ENCODE assay signal across 35 cellular contexts in genomic region chr5:142276517-142276916, GRCh38.
"Had no signal": no experiment of that assay in that cellular context is flagged by ENCODE, and none has a peak within 500 bp of the region (broad histone marks: within the 10 kb centered on the region; RNA-seq: fewer than 3 reads in every experiment).

No MANE protein-coding gene starts in this region.

- DNase-seq: activated CD4-positive, alpha-beta memory T cell treated with anti-CD3 and anti-CD28 coated beads, Interleukin-2, amount 10 ng/mL, durations not matched to agents 7 days and 5 days; activated CD4-positive, alpha-beta T cell treated with anti-CD3 and anti-CD28 coated beads for 1 hour; activated CD4-positive, alpha-beta T cell treated with anti-CD3 and anti-CD28 coated beads for 36 hours; activated CD4-positive, alpha-beta T cell treated with anti-CD3 and anti-CD28 coated beads for 48 hours; activated CD4-positive, alpha-beta T cell treated with anti-CD3 and anti-CD28 coated beads, Interleukin-2, amount 10 ng/mL, durations not matched to agents 7 days and 5 days; activated CD4-positive, alpha-beta T cell treated with anti-CD3 and anti-CD28 coated beads, Interleukin-2, amount 50 U/mL, for 48 hours; activated CD4-positive, CD25-positive, alpha-beta regulatory T cell; activated CD8-positive, alpha-beta memory T cell treated with anti-CD3 and anti-CD28 coated beads for 24 hours; activated CD8-positive, alpha-beta memory T cell treated with anti-CD3 and anti-CD28 coated beads, Interleukin-2, amount 10 ng/mL, durations not matched to agents 7 days and 5 days; activated CD8-positive, alpha-beta memory T cell treated with anti-CD3 and anti-CD28 coated beads, Interleukin-2, amount 50 U/mL, for 48 hours; activated CD8-positive, alpha-beta T cell treated with anti-CD3 and anti-CD28 coated beads, Interleukin-2, amount 10 ng/mL, durations not matched to agents 7 days and 5 days; activated effector memory CD4-positive, alpha-beta T cell treated with Interleukin-2 at 50 U/mL for 16 hours; activated gamma-delta T cell; activated naive CD4-positive, alpha-beta T cell treated with anti-CD3 and anti-CD28 coated beads, Interleukin-2, amount 10 ng/mL, durations not matched to agents 7 days and 5 days; activated naive CD4-positive, alpha-beta T cell treated with Interleukin-2 at 50 U/mL for 16 hours; activated naive CD8-positive, alpha-beta T cell treated with anti-CD3 and anti-CD28 coated beads, Interleukin-2, amount 10 ng/mL, durations not matched to agents 7 days and 5 days; activated naive CD8-positive, alpha-beta T cell treated with anti-CD3 and anti-CD28 coated beads, Interleukin-2, amount 50 U/mL, for 24 hours; activated T-cell treated with anti-CD3 and anti-CD28 coated beads, Interleukin-2, amount 50 U/mL, for 24 hours; activated T-cell treated with anti-CD3 and anti-CD28 coated beads, Interleukin-2, amount 50 U/mL, for 48 hours; amygdala; anterior cingulate cortex; central memory CD4-positive, alpha-beta T cell; T-helper 1 cell; T-helper 2 cell; T-helper 9 cell had no signal

- H3K9me3 Mint-ChIP-seq: activated CD4-positive, alpha-beta memory T cell treated with anti-CD3 and anti-CD28 coated beads, Interleukin-2, amount 10 ng/mL, durations not matched to agents 7 days and 5 days; activated CD4-positive, alpha-beta T cell treated with anti-CD3 and anti-CD28 coated beads, Interleukin-2, amount 10 ng/mL, durations not matched to agents 7 days and 5 days; activated naive CD4-positive, alpha-beta T cell treated with anti-CD3 and anti-CD28 coated beads, Interleukin-2, amount 10 ng/mL, durations not matched to agents 7 days and 5 days; activated naive CD4-positive, alpha-beta T cell treated with anti-CD3 and anti-CD28 coated beads, Interleukin-2, amount 50 U/mL, for 24 hours; activated naive CD8-positive, alpha-beta T cell treated with anti-CD3 and anti-CD28 coated beads, Interleukin-2, amount 10 ng/mL, durations not matched to agents 7 days and 5 days; activated naive CD8-positive, alpha-beta T cell treated with anti-CD3 and anti-CD28 coated beads, Interleukin-2, amount 50 U/mL, for 24 hours; activated T-cell treated with anti-CD3 and anti-CD28 coated beads, Interleukin-2, amount 50 U/mL, for 24 hours; activated T-helper 2 cell treated with anti-CD3 and anti-CD28 coated beads, Interferon-gamma antibody, Interleukin-2, Interleukin-4, amounts not matched to agents 10 μg/mL and 5 μg/mL and 100 μg/mL, durations not matched to agents 14 hours and 24 hours and 36 hours; brain; T-helper 1 cell treated with Interleukin-12 subunit alpha and Interleukin-12 subunit beta and Interleukin-4 antibody, amounts not matched to agents 30 μg/mL and 1 μg/mL, for 36 hours; T-helper 2 cell treated with Interferon-gamma antibody and Interleukin-4, amounts not matched to agents 5 μg/mL and 100 μg/mL, for 36 hours had no signal

- H3K27ac Mint-ChIP-seq: activated CD4-positive, alpha-beta memory T cell treated with anti-CD3 and anti-CD28 coated beads, Interleukin-2, amount 10 ng/mL, durations not matched to agents 7 days and 5 days; activated CD4-positive, alpha-beta T cell treated with anti-CD3 and anti-CD28 coated beads for 36 hours; activated CD4-positive, alpha-beta T cell treated with anti-CD3 and anti-CD28 coated beads, Interleukin-2, amount 10 ng/mL, durations not matched to agents 7 days and 5 days; activated CD8-positive, alpha-beta memory T cell treated with anti-CD3 and anti-CD28 coated beads, Interleukin-2, amount 10 ng/mL, durations not matched to agents 7 days and 5 days; activated CD8-positive, alpha-beta T cell treated with anti-CD3 and anti-CD28 coated beads, Interleukin-2, amount 10 ng/mL, durations not matched to agents 7 days and 5 days; activated naive CD4-positive, alpha-beta T cell treated with anti-CD3 and anti-CD28 coated beads, Interleukin-2, amount 10 ng/mL, durations not matched to agents 7 days and 5 days; activated naive CD4-positive, alpha-beta T cell treated with anti-CD3 and anti-CD28 coated beads, Interleukin-2, amount 50 U/mL, for 24 hours; activated naive CD8-positive, alpha-beta T cell; activated naive CD8-positive, alpha-beta T cell treated with anti-CD3 and anti-CD28 coated beads, Interleukin-2, amount 10 ng/mL, durations not matched to agents 7 days and 5 days; activated naive CD8-positive, alpha-beta T cell treated with anti-CD3 and anti-CD28 coated beads, Interleukin-2, amount 50 U/mL, for 24 hours; activated T-cell treated with anti-CD3 and anti-CD28 coated beads, Interleukin-2, amount 50 U/mL, for 24 hours; activated T-helper 2 cell treated with anti-CD3 and anti-CD28 coated beads, Interferon-gamma antibody, Interleukin-2, Interleukin-4, amounts not matched to agents 10 μg/mL and 5 μg/mL and 100 μg/mL, durations not matched to agents 14 hours and 24 hours and 36 hours; brain; T-helper 1 cell treated with Interleukin-12 subunit alpha and Interleukin-12 subunit beta and Interleukin-4 antibody, amounts not matched to agents 30 μg/mL and 1 μg/mL, for 36 hours; T-helper 2 cell treated with Interferon-gamma antibody and Interleukin-4, amounts not matched to agents 5 μg/mL and 100 μg/mL, for 36 hours had no signal

- ATAC-seq: activated CD4-positive, alpha-beta T cell treated with anti-CD3 and anti-CD28 coated beads for 36 hours; activated CD4-positive, CD25-positive, alpha-beta regulatory T cell treated with anti-CD3 and anti-CD28 coated beads, Interleukin-2, amount 50 U/mL, for 24 hours; activated CD8-positive, alpha-beta memory T cell treated with anti-CD3 and anti-CD28 coated beads, Interleukin-2, amount 10 ng/mL, durations not matched to agents 7 days and 5 days; activated CD8-positive, alpha-beta T cell treated with anti-CD3 and anti-CD28 coated beads, Interleukin-2, amount 10 ng/mL, durations not matched to agents 7 days and 5 days; activated naive CD8-positive, alpha-beta T cell treated with anti-CD3 and anti-CD28 coated beads, Interleukin-2, amount 50 U/mL, for 24 hours had no signal

- H3K27me3 ChIP-seq: ascending aorta, cardiac muscle cell had no signal

- H3K9me3 ChIP-seq: ascending aorta had no signal

- H3K27me3 Mint-ChIP-seq: activated CD4-positive, alpha-beta memory T cell treated with anti-CD3 and anti-CD28 coated beads, Interleukin-2, amount 10 ng/mL, durations not matched to agents 7 days and 5 days; activated CD4-positive, alpha-beta T cell treated with anti-CD3 and anti-CD28 coated beads for 36 hours; activated CD8-positive, alpha-beta memory T cell treated with anti-CD3 and anti-CD28 coated beads, Interleukin-2, amount 10 ng/mL, durations not matched to agents 7 days and 5 days; activated naive CD4-positive, alpha-beta T cell treated with anti-CD3 and anti-CD28 coated beads, Interleukin-2, amount 50 U/mL, for 24 hours; activated naive CD8-positive, alpha-beta T cell; activated naive CD8-positive, alpha-beta T cell treated with anti-CD3 and anti-CD28 coated beads, Interleukin-2, amount 50 U/mL, for 24 hours; activated T-cell treated with anti-CD3 and anti-CD28 coated beads, Interleukin-2, amount 50 U/mL, for 24 hours; brain had no signal

- H3K4me1 Mint-ChIP-seq: activated CD4-positive, alpha-beta memory T cell treated with anti-CD3 and anti-CD28 coated beads, Interleukin-2, amount 10 ng/mL, durations not matched to agents 7 days and 5 days; activated CD4-positive, alpha-beta T cell treated with anti-CD3 and anti-CD28 coated beads for 36 hours; activated CD4-positive, alpha-beta T cell treated with anti-CD3 and anti-CD28 coated beads, Interleukin-2, amount 10 ng/mL, durations not matched to agents 7 days and 5 days; activated CD8-positive, alpha-beta memory T cell treated with anti-CD3 and anti-CD28 coated beads, Interleukin-2, amount 10 ng/mL, durations not matched to agents 7 days and 5 days; activated naive CD4-positive, alpha-beta T cell treated with anti-CD3 and anti-CD28 coated beads, Interleukin-2, amount 10 ng/mL, durations not matched to agents 7 days and 5 days; activated naive CD4-positive, alpha-beta T cell treated with anti-CD3 and anti-CD28 coated beads, Interleukin-2, amount 50 U/mL, for 24 hours; activated naive CD8-positive, alpha-beta T cell treated with anti-CD3 and anti-CD28 coated beads, Interleukin-2, amount 10 ng/mL, durations not matched to agents 7 days and 5 days; activated naive CD8-positive, alpha-beta T cell treated with anti-CD3 and anti-CD28 coated beads, Interleukin-2, amount 50 U/mL, for 24 hours had no signal

- H3K4me3 Mint-ChIP-seq: activated CD4-positive, alpha-beta memory T cell treated with anti-CD3 and anti-CD28 coated beads, Interleukin-2, amount 10 ng/mL, durations not matched to agents 7 days and 5 days; activated CD4-positive, alpha-beta T cell treated with anti-CD3 and anti-CD28 coated beads for 36 hours; activated CD4-positive, alpha-beta T cell treated with anti-CD3 and anti-CD28 coated beads, Interleukin-2, amount 10 ng/mL, durations not matched to agents 7 days and 5 days; activated CD8-positive, alpha-beta memory T cell treated with anti-CD3 and anti-CD28 coated beads, Interleukin-2, amount 10 ng/mL, durations not matched to agents 7 days and 5 days; activated CD8-positive, alpha-beta T cell treated with anti-CD3 and anti-CD28 coated beads, Interleukin-2, amount 10 ng/mL, durations not matched to agents 7 days and 5 days; activated naive CD4-positive, alpha-beta T cell treated with anti-CD3 and anti-CD28 coated beads, Interleukin-2, amount 10 ng/mL, durations not matched to agents 7 days and 5 days; activated naive CD4-positive, alpha-beta T cell treated with anti-CD3 and anti-CD28 coated beads, Interleukin-2, amount 50 U/mL, for 24 hours; activated naive CD8-positive, alpha-beta T cell; activated naive CD8-positive, alpha-beta T cell treated with anti-CD3 and anti-CD28 coated beads, Interleukin-2, amount 10 ng/mL, durations not matched to agents 7 days and 5 days; activated naive CD8-positive, alpha-beta T cell treated with anti-CD3 and anti-CD28 coated beads, Interleukin-2, amount 50 U/mL, for 24 hours; activated T-cell treated with anti-CD3 and anti-CD28 coated beads, Interleukin-2, amount 50 U/mL, for 24 hours; brain; T-helper 1 cell treated with Interleukin-12 subunit alpha and Interleukin-12 subunit beta and Interleukin-4 antibody, amounts not matched to agents 30 μg/mL and 1 μg/mL, for 36 hours; T-helper 2 cell treated with Interferon-gamma antibody and Interleukin-4, amounts not matched to agents 5 μg/mL and 100 μg/mL, for 36 hours had no signal

- H3K36me3 Mint-ChIP-seq: activated CD8-positive, alpha-beta memory T cell treated with anti-CD3 and anti-CD28 coated beads, Interleukin-2, amount 10 ng/mL, durations not matched to agents 7 days and 5 days; activated naive CD4-positive, alpha-beta T cell treated with anti-CD3 and anti-CD28 coated beads, Interleukin-2, amount 10 ng/mL, durations not matched to agents 7 days and 5 days; activated naive CD4-positive, alpha-beta T cell treated with anti-CD3 and anti-CD28 coated beads, Interleukin-2, amount 50 U/mL, for 24 hours; activated naive CD8-positive, alpha-beta T cell; activated naive CD8-positive, alpha-beta T cell treated with anti-CD3 and anti-CD28 coated beads, Interleukin-2, amount 10 ng/mL, durations not matched to agents 7 days and 5 days; brain had no signal

- H3K36me3 ChIP-seq: ascending aorta, cardiac muscle cell had no signal

- H3K27ac ChIP-seq: ascending aorta, cardiac muscle cell had no signal

- FAIRE-seq: bronchial epithelial cell had no signal

- H3K4me3 ChIP-seq: ascending aorta, cardiac muscle cell had no signal
